ENCODE assay signal across 8 cellular contexts in the genomic region with DNA sequence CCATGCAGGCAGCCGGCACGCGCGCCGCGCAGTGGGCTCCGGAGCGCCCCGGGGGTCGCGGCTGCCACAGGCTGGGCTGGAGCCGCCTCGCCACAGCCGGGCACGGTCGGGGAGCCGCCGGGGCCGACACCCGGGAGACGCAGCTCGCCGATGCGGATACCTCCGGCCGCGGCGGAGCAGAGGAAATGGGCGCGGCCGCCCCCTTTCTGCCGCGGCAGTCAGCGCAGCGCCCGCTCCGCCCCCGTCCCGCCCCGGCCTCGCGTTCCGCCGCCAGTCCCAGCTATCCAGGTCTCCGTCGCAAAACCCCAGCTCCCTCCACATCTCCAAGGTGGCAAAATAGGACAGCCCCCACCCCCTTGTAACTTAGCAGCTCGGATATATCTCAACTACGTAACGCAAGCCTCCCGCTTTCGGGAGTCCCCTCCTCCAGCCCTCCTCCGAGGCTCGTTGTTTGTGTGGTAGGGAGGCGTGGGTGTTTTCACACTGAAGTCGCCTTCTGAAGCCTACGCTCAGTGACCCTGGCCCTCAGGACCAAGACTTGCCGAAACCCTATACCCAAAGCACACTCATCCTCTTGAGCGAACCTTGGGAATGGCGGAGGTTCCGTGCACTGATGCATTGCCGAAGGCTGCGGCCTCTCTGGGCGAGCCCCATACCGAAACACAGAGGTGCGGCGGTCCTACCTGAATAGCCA. TPM values are rescaled to one million over a fixed set of nuclear protein-coding genes. Genes with fewer than 3 reads are reported as not detected.
DNase-seq lines count a peak whose midpoint lies in the region; ATAC-seq and TF ChIP-seq lines count a peak whose summit lies in the region.

A gene with protein sequence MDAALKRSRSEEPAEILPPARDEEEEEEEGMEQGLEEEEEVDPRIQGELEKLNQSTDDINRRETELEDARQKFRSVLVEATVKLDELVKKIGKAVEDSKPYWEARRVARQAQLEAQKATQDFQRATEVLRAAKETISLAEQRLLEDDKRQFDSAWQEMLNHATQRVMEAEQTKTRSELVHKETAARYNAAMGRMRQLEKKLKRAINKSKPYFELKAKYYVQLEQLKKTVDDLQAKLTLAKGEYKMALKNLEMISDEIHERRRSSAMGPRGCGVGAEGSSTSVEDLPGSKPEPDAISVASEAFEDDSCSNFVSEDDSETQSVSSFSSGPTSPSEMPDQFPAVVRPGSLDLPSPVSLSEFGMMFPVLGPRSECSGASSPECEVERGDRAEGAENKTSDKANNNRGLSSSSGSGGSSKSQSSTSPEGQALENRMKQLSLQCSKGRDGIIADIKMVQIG (minus strand): TSS at position 182 of the 694 bp plus-strand sequence. CDS start 178 bp downstream, at position 4.

- POLR2A ChIA-PET in naive thymus-derived CD8-positive, alpha-beta T cell (lab: Charles Lee) = interaction anchor here (0.6 to 3.5 kb wide), 8 partner anchors 10 to 127 kb away, joined by 3 to 49 read pairs (median 4); a partner anchor contains a TSS

- ATAC-seq in HG03442 (IDR thresholded peaks at IDR 0.05; ENCODE audit: unreplicated experiment) = peak; percentile 66
- peak; percentile 90 to 91 for ATAC-seq in naive thymus-derived CD8-positive, alpha-beta T cell

- H3K27ac Mint-ChIP-seq in activated T-helper 2 cell treated with anti-CD3 and anti-CD28 coated beads, Interferon-gamma antibody, Interleukin-2, Interleukin-4, amounts not matched to agents 10 μg/mL and 5 μg/mL and 100 μg/mL, durations not matched to agents 14 hours and 24 hours and 36 hours = peak within 1 kb of the TSS; percentile 77
- H3K27ac Mint-ChIP-seq in naive thymus-derived CD8-positive, alpha-beta T cell = peak within 1 kb of the TSS; percentile 41 to 94 (median 90)
- H3K27ac Mint-ChIP-seq in stimulated activated naive CD8-positive, alpha-beta T cell treated with anti-CD3 and anti-CD28 coated beads, Interleukin-15, Interleukin-2, amounts not matched to agents 100 ng/mL and 50 ng/mL, for 24 hours = peak within 1 kb of the TSS; percentile 74

- H3K9me3 Mint-ChIP-seq in activated T-helper 2 cell treated with anti-CD3 and anti-CD28 coated beads, Interferon-gamma antibody, Interleukin-2, Interleukin-4, amounts not matched to agents 10 μg/mL and 5 μg/mL and 100 μg/mL, durations not matched to agents 14 hours and 24 hours and 36 hours = no peaks in the 10 kb centered on the region
- no peaks in the 10 kb centered on the region for H3K9me3 Mint-ChIP-seq in naive thymus-derived CD8-positive, alpha-beta T cell
- H3K9me3 Mint-ChIP-seq in stimulated activated naive CD8-positive, alpha-beta T cell treated with anti-CD3 and anti-CD28 coated beads, Interleukin-15, Interleukin-2, amounts not matched to agents 100 ng/mL and 50 ng/mL, for 24 hours = no peaks in the 10 kb centered on the region

- peak within 1 kb of the TSS; percentile 90 for H3K4me3 Mint-ChIP-seq in activated T-helper 2 cell treated with anti-CD3 and anti-CD28 coated beads, Interferon-gamma antibody, Interleukin-2, Interleukin-4, amounts not matched to agents 10 μg/mL and 5 μg/mL and 100 μg/mL, durations not matched to agents 14 hours and 24 hours and 36 hours (ENCODE audit: low read depth)
- H3K4me3 Mint-ChIP-seq in naive thymus-derived CD8-positive, alpha-beta T cell = peak within 1 kb of the TSS; percentile 89 to 96 (median 92)
- peak within 1 kb of the TSS; percentile 87 for H3K4me3 Mint-ChIP-seq in stimulated activated naive CD8-positive, alpha-beta T cell treated with anti-CD3 and anti-CD28 coated beads, Interleukin-15, Interleukin-2, amounts not matched to agents 100 ng/mL and 50 ng/mL, for 24 hours

- DNase-seq in C1 segment of cervical spinal cord (lab: John Stamatoyannopoulos, UW) (peak in 13 of 14 donors; percentile 24 to 79 (median 51)), GM19240 (ENCODE audit: insufficient read length, low spot score) (peak; percentile 57), RPMI7951 (ENCODE audit: low read depth) (peak; percentile 63), fibroblast of mammary gland (ENCODE audit: low read depth) (peak; percentile 50)
- DNase-seq in activated T-helper 2 cell treated with anti-CD3 and anti-CD28 coated beads, Interferon-gamma antibody, Interleukin-2, Interleukin-4, amounts not matched to agents 10 μg/mL and 5 μg/mL and 100 μg/mL, durations not matched to agents 14 hours and 24 hours and 36 hours (ENCODE audit: low spot score) = peak; percentile 68
- peak; percentile 47 to 71 (median 66) for DNase-seq in naive thymus-derived CD8-positive, alpha-beta T cell

- no peak for TF ChIP-seq CTCF in fibroblast of mammary gland (conservative IDR thresholded peaks at IDR 0.05; ENCODE audit: control insufficient read depth, insufficient read depth, low read depth, low read length)

- peaks cover 35% of the 10 kb centered on the region for H3K36me3 Mint-ChIP-seq in activated T-helper 2 cell treated with anti-CD3 and anti-CD28 coated beads, Interferon-gamma antibody, Interleukin-2, Interleukin-4, amounts not matched to agents 10 μg/mL and 5 μg/mL and 100 μg/mL, durations not matched to agents 14 hours and 24 hours and 36 hours (ENCODE audit: low read depth)
- H3K36me3 Mint-ChIP-seq in naive thymus-derived CD8-positive, alpha-beta T cell = peaks cover 0 to 12% (median 9%) of the 10 kb centered on the region in 3 donors
- H3K36me3 Mint-ChIP-seq in stimulated activated naive CD8-positive, alpha-beta T cell treated with anti-CD3 and anti-CD28 coated beads, Interleukin-15, Interleukin-2, amounts not matched to agents 100 ng/mL and 50 ng/mL, for 24 hours (ENCODE audit: low read depth) = peaks cover 1% of the 10 kb centered on the region

- peak within 1 kb of the TSS; percentile 89 for H3K4me3 ChIP-seq in fibroblast of mammary gland (ENCODE audit: control insufficient read depth, low read depth, low read length)

- peaks cover 45% of the 10 kb centered on the region for H3K4me1 Mint-ChIP-seq in activated T-helper 2 cell treated with anti-CD3 and anti-CD28 coated beads, Interferon-gamma antibody, Interleukin-2, Interleukin-4, amounts not matched to agents 10 μg/mL and 5 μg/mL and 100 μg/mL, durations not matched to agents 14 hours and 24 hours and 36 hours (ENCODE audit: low read depth)
- H3K4me1 Mint-ChIP-seq in naive thymus-derived CD8-positive, alpha-beta T cell = peaks cover 15 to 54% (median 48%) of the 10 kb centered on the region in 4 donors
- H3K4me1 Mint-ChIP-seq in stimulated activated naive CD8-positive, alpha-beta T cell treated with anti-CD3 and anti-CD28 coated beads, Interleukin-15, Interleukin-2, amounts not matched to agents 100 ng/mL and 50 ng/mL, for 24 hours (ENCODE audit: low read depth) = peaks cover 36% of the 10 kb centered on the region

- intact Hi-C loops in activated T-helper 2 cell treated with anti-CD3 and anti-CD28 coated beads, Interferon-gamma antibody, Interleukin-2, Interleukin-4, amounts not matched to agents 10 μg/mL and 5 μg/mL and 100 μg/mL, durations not matched to agents 14 hours and 24 hours and 36 hours (cut with micrococcal nuclease) = loop anchor here (1.0 to 5.0 kb wide), 5 partner anchors 22 to 64 kb away; no protein-coding TSS in a partner anchor

- H3K27me3 Mint-ChIP-seq in activated T-helper 2 cell treated with anti-CD3 and anti-CD28 coated beads, Interferon-gamma antibody, Interleukin-2, Interleukin-4, amounts not matched to agents 10 μg/mL and 5 μg/mL and 100 μg/mL, durations not matched to agents 14 hours and 24 hours and 36 hours (ENCODE audit: low read depth) = peaks cover 2% of the 10 kb centered on the region
- H3K27me3 Mint-ChIP-seq in naive thymus-derived CD8-positive, alpha-beta T cell = no peaks in the 10 kb centered on the region
- H3K27me3 Mint-ChIP-seq in stimulated activated naive CD8-positive, alpha-beta T cell treated with anti-CD3 and anti-CD28 coated beads, Interleukin-15, Interleukin-2, amounts not matched to agents 100 ng/mL and 50 ng/mL, for 24 hours = peaks cover 3% of the 10 kb centered on the region

RNA-seq across cellular contexts. Expression of the gene that starts here (rescaled TPM):
- 2.4 and 3.2 TPM in 2 replicates for total RNA-seq in RPMI7951 (2014; rRNA removed; shearing (Covaris generic))
- 14.8 and 15.0 TPM in 2 replicates for total RNA-seq in activated T-helper 2 cell treated with anti-CD3 and anti-CD28 coated beads, Interferon-gamma antibody, Interleukin-2, Interleukin-4, amounts not matched to agents 10 μg/mL and 5 μg/mL and 100 μg/mL, durations not matched to agents 14 hours and 24 hours and 36 hours
- total RNA-seq in naive thymus-derived CD8-positive, alpha-beta T cell = 1 to 10 TPM; 4.4 to 4.8 TPM
- polyA plus RNA-seq in naive thymus-derived CD8-positive, alpha-beta T cell = 10 to 100 TPM; 12.1 to 26.1 (median 13.7) TPM

Comparison
In these comparisons a context has a peak if more than half of its experiments do, and no peak if none do; other contexts are left out.
1. Peak in every context shown above with its lines: DNase-seq, ATAC-seq and H3K4me3 ChIP-seq.